In the genomic region with DNA sequence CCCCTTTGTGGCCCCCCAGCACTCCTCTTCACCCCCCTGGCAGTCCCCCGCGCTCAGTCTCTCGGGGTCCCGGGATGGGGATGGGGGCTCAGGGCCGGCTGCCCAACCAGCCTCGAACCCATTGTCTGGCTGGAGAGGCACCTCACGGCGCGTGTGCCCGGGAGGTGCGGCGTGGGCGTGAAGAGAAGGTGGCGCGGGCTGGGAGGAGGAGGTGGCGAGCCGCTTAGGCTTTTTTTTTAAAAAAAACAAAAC, we compare ENCODE assay signal across 8 cellular contexts. TPM values are rescaled to one million over a fixed set of nuclear protein-coding genes. Genes with fewer than 3 reads are reported as not detected.
DNase-seq lines count a peak whose midpoint lies in the region; TF ChIP-seq lines count a peak whose summit lies in the region.

No MANE protein-coding gene starts in this region.

- peak overlapping the region in 3 of 5 experiments; percentile 60 to 74 (median 64) for H3K27ac Mint-ChIP-seq in brain

- no peaks in the 10 kb centered on the region for H3K36me3 ChIP-seq in suprapubic skin

- H3K4me3 Mint-ChIP-seq in brain: peak overlapping the region; percentile 86 to 96 (median 91)

- TF ChIP-seq EP300 in suprapubic skin (IDR thresholded peaks at IDR 0.05): no peak

- H3K9me3 ChIP-seq in suprapubic skin: no peaks in the 10 kb centered on the region

- peak; percentile 29 for DNase-seq in NCI-H748 (lab: John Stamatoyannopoulos, UW; ENCODE audit: unreplicated experiment)
- DNase-seq in NCI-H748 treated with DMSO at 0.1 percent for 48 hours (lab: John Stamatoyannopoulos, UW): no peak
- no peak for DNase-seq in HL-60 (ENCODE audit: low read depth in 1 of 2, low spot score in 1 of 2)
- peak; percentile 74 for DNase-seq in left kidney (ENCODE audit: low read depth, low spot score)
- DNase-seq in suprapubic skin (ENCODE audit: low spot score in 2 of 2): no peak
- no peak for DNase-seq in NCI-H2196 treated with DMSO at 0.1 percent for 48 hours (lab: John Stamatoyannopoulos, UW; ENCODE audit: unreplicated experiment)
- DNase-seq in SKM-1 treated with dmso at 0.1 percent for 144 hours (lab: John Stamatoyannopoulos, UW; ENCODE audit: unreplicated experiment): no peak

- peaks cover 25% of the 10 kb centered on the region for H3K4me1 ChIP-seq in suprapubic skin

- TF ChIP-seq CTCF in HL-60 (IDR thresholded peaks at IDR 0.05; ENCODE audit: insufficient read depth, low read length): no peak
- TF ChIP-seq CTCF in brain (conservative IDR thresholded peaks at IDR 0.05): no peak
- TF ChIP-seq CTCF in suprapubic skin (IDR thresholded peaks at IDR 0.05): no peak

- no peaks in the 10 kb centered on the region for H3K9me3 Mint-ChIP-seq in brain

- peaks cover 51% of the 10 kb centered on the region for H3K4me1 Mint-ChIP-seq in brain

- H3K27me3 ChIP-seq in HL-60 (ENCODE audit: insufficient read depth, poor library complexity, severe bottlenecking): peaks cover 18% of the 10 kb centered on the region
- H3K27me3 ChIP-seq in suprapubic skin: no peaks in the 10 kb centered on the region

- 0% methylated on average over 14 of the region's 17 CpGs for WGBS in suprapubic skin

- no peak overlapping the region for H3K27ac ChIP-seq in HL-60 (replicated peaks)
- peak overlapping the region; percentile 84 for H3K27ac ChIP-seq in suprapubic skin

- H3K27me3 Mint-ChIP-seq in brain: peaks cover 20% of the 10 kb centered on the region

- TF ChIP-seq POLR2A in suprapubic skin (IDR thresholded peaks at IDR 0.05): no peak

- no peaks in the 10 kb centered on the region for H3K36me3 Mint-ChIP-seq in brain

- H3K4me3 ChIP-seq in HL-60 (replicated peaks; ENCODE audit: insufficient read depth, low read length) (peak overlapping the region; percentile 97), suprapubic skin (peak overlapping the region; percentile 97)

RNA-seq across cellular contexts. Expression of a gene that starts 0.8 kb away (rescaled TPM):
- 42.9 TPM for polyA plus RNA-seq in brain (ENCODE audit: insufficient read depth, low read depth, low replicate concordance)
- 10 to 100 TPM; 15.4 to 18.1 (median 16.0) TPM for total RNA-seq in suprapubic skin

Comparison
In these comparisons a context has a peak if more than half of its experiments do, and no peak if none do; other contexts are left out.
1. DNase-seq: peak in NCI-H748 (single experiment) and left kidney (single experiment); none in NCI-H748 treated with DMSO at 0.1 percent for 48 hours (single experiment), HL-60 (0 of 2), suprapubic skin (0 of 2), NCI-H2196 treated with DMSO at 0.1 percent for 48 hours (single experiment) and SKM-1 treated with dmso at 0.1 percent for 144 hours (single experiment).